In genomic region chr19:29617336-29618266, GRCh38 we compare ENCODE assay signal across 2 cellular contexts.
TF ChIP-seq lines count a peak whose summit lies in the region.

No MANE protein-coding gene starts in this region.

TF ChIP-seq in SK-N-SH treated with all-trans-retinoic acid at 6 μM for 48 hours, 23 proteins besides CTCF, POLR2A, EP300 and RAD21:
- TF ChIP-seq GLIS3 (CRISPR knock-in tag; IDR thresholded peaks at IDR 0.05), result no peak
- no peak for TF ChIP-seq ARNTL (CRISPR knock-in tag; IDR thresholded peaks at IDR 0.05; ENCODE audit: borderline replicate concordance, low read depth)
- TF ChIP-seq RARB (CRISPR knock-in tag; IDR thresholded peaks at IDR 0.05), result no peak
- no peak for TF ChIP-seq CSRNP3 (CRISPR knock-in tag; IDR thresholded peaks at IDR 0.05)
- no peak for TF ChIP-seq ESRRG (CRISPR knock-in tag; IDR thresholded peaks at IDR 0.05)

TF ChIP-seq in SK-N-SH, 30 proteins besides CTCF, POLR2A, EP300 and RAD21:
- no peak for TF ChIP-seq REST (IDR thresholded peaks at IDR 0.05; ENCODE audit: low read depth, low read length)
- TF ChIP-seq TEAD4 (IDR thresholded peaks at IDR 0.05; ENCODE audit: borderline replicate concordance, insufficient read depth), result no peak
- TF ChIP-seq RCOR1 (IDR thresholded peaks at IDR 0.05; ENCODE audit: low read length), result no peak
- no peak for TF ChIP-seq YY1 (IDR thresholded peaks at IDR 0.05; ENCODE audit: low read depth)
- no peak for TF ChIP-seq GATA2 (CRISPR knock-in tag; IDR thresholded peaks at IDR 0.05)
- TF ChIP-seq USF1 (IDR thresholded peaks at IDR 0.05; ENCODE audit: borderline replicate concordance, low read depth), result no peak
- no peak for TF ChIP-seq IRF3 (IDR thresholded peaks at IDR 0.05; ENCODE audit: low read depth, low read length)
- TF ChIP-seq MEF2A (IDR thresholded peaks at IDR 0.05; ENCODE audit: borderline replicate concordance, low read depth), result no peak
- no peak for TF ChIP-seq NFIC (IDR thresholded peaks at IDR 0.05; ENCODE audit: borderline replicate concordance)
- no peak for TF ChIP-seq MXI1 (IDR thresholded peaks at IDR 0.05; ENCODE audit: low read depth, low read length)
- no peak for TF ChIP-seq FOXJ3 (CRISPR knock-in tag; IDR thresholded peaks at IDR 0.05)
- TF ChIP-seq FOXM1 (IDR thresholded peaks at IDR 0.05; ENCODE audit: low read depth), result no peak
- TF ChIP-seq SMC3 (IDR thresholded peaks at IDR 0.05; ENCODE audit: low read depth, low read length), result no peak
- TF ChIP-seq ELF1 (IDR thresholded peaks at IDR 0.05), result no peak
- no peak for TF ChIP-seq SIN3A (IDR thresholded peaks at IDR 0.05; ENCODE audit: borderline replicate concordance, low read depth, low read length)
- TF ChIP-seq CHD2 (IDR thresholded peaks at IDR 0.05; ENCODE audit: low read length, partially characterized antibody), result no peak
- no peak for TF ChIP-seq EZH2phosphoT487 (IDR thresholded peaks at IDR 0.05; ENCODE audit: borderline replicate concordance, low read depth)
- TF ChIP-seq NRF1 (IDR thresholded peaks at IDR 0.05; ENCODE audit: low read depth, low read length), result no peak
- no peak for TF ChIP-seq TAF1 (IDR thresholded peaks at IDR 0.05; ENCODE audit: borderline replicate concordance, low read depth, low read length)
- no peak for TF ChIP-seq FOSL2 (IDR thresholded peaks at IDR 0.05; ENCODE audit: borderline replicate concordance, low read depth)
